Comparison of ENCODE assay signal across 21 cellular contexts in the genomic region with DNA sequence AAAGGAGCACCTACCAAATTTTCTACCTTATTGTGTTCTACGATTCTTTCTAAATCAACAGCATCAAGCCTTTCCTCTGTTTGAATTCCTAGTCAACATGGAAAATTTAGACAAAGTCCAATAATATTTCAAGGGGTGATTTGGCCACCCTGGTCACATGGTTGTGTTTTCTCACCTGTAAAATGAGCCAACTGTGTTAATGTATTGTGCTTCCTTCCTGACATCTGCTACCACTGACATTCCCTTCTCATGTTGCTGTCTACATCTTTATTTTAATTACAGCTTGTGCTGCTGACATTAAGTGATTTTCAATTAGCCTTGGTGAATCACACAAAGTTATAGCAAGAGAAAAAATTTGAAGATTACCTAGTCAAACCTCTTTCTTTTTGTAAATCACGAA.
"Had no signal": no experiment of that assay in that cellular context is flagged by ENCODE, and none has a peak within 500 bp of the region (broad histone marks: within the 10 kb centered on the region; RNA-seq: fewer than 3 reads in every experiment).

No MANE protein-coding gene starts in this region.

- DNase-seq: activated CD4-positive, alpha-beta T cell treated with anti-CD3 and anti-CD28 coated beads for 4 hours; activated CD8-positive, alpha-beta memory T cell treated with anti-CD3 and anti-CD28 coated beads, Interleukin-2, amount 50 U/mL, for 4 hours; activated CD8-positive, alpha-beta T cell treated with anti-CD3 and anti-CD28 coated beads for 36 hours; activated naive CD4-positive, alpha-beta T cell treated with anti-CD3 and anti-CD28 coated beads, Interleukin-2, amount 50 U/mL, for 16 hours; activated naive CD8-positive, alpha-beta T cell treated with anti-CD3 and anti-CD28 coated beads, Interleukin-2, amount 10 ng/mL, durations not matched to agents 7 days and 5 days; activated T-cell treated with anti-CD3 and anti-CD28 coated beads, Interleukin-2, amount 50 U/mL, for 72 hours; adrenal gland; anterior cingulate cortex; MG63; MV-4-11; NCI-H1694 treated with DMSO at 0.1 percent for 48 hours; NCI-H2029 treated with DMSO at 0.1 percent for 48 hours; NCI-H446; NCI-H524; NCI-H748 treated with DMSO at 0.1 percent for 48 hours; NK-92 treated with Interleukin-12 subunit alpha and Interleukin-12 subunit beta, amount 100 ng/mL, for 24 hours; OCI-M1; Peyer's patch; Right ventricle myocardium superior; SJCRH30; SW 1271 had no signal
